In the genomic region with DNA sequence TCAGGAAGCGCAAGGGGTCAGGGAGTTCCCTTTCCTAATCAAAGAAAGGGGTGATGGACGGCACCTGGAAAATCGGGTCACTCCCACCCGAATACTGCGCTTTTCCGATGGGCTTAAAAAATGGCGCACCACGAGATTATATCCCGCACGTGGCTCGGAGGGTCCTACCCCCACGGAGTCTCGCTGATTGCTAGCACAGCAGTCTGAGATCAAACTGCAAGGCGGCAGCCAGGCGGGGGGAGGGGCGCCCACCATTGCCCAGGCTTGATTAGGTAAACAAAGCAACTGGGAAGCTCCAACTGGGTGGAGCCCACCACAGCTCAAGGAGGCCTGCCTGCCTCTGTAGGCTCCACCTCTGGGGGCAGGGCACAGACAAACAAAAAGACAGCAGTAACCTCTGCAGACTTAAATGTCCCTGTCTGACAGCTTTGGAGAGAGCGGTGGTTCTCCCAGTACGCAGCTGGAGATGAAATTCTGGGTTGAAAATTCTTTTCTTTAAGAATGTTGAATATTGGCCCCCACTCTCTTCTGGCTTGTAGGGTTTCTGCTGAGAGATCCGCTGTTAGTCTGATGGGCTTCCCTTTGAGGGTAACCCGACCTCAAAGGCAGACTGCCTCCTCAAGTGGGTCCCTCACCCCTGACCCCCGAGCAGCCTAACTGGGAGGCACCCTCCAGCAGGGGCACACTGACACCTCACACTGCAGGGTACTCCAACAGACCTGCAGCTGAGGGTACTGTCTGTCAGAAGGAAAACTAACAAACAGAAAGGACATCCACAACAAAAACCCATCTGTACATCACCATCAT, we compare ENCODE assay signal across 8 cellular contexts.
DNase-seq lines count a peak whose midpoint lies in the region; ATAC-seq, FAIRE-seq and TF ChIP-seq lines count a peak whose summit lies in the region.
"Not testable (repeated sequence)": the region's sequence is repeated elsewhere in the genome, so short reads cannot be mapped to it uniquely, and the experiment has no call there.

No MANE protein-coding gene starts in this region.

- H3K4me3 ChIP-seq in HUES6 (ENCODE audit: low read depth, low read length): peak overlapping the region; percentile 64
- H3K4me3 ChIP-seq in H1 (ENCODE audit: extremely low read depth in 1 of 4, insufficient read depth in 2 of 4, low read depth in 3 of 4, low read length in 4 of 4): peak overlapping the region; percentile 4 to 51 (median 38); a peak in 6 of 8 replicates
- peak overlapping the region; percentile 35 for H3K4me3 ChIP-seq in iPS-11a (ENCODE audit: low read depth, low read length)
- H3K4me3 ChIP-seq in mesenchymal stem cell (ENCODE audit: insufficient read depth in 1 of 2, low read depth in 1 of 2, low read length in 2 of 2): peak overlapping the region in 1 of 2 experiments; percentile 47
- H3K4me3 ChIP-seq in smooth muscle cell: peak overlapping the region; percentile 48

- not testable (repeated sequence) for H3K56ac ChIP-seq in H1 (replicated peaks; ENCODE audit: insufficient read length, low read depth, low read length)

- not testable (repeated sequence) for TF ChIP-seq POLR2A in H1 (IDR thresholded peaks at IDR 0.05; ENCODE audit: control extremely low read depth in 1 of 2, low read depth in 2 of 2, low read length in 2 of 2)

- not testable (repeated sequence) for H3K23me2 ChIP-seq in H1 (ENCODE audit: low read depth, low read length)

- peak overlapping the region; percentile 59 to 77; a peak in 3 of 4 replicates for H3K4me2 ChIP-seq in H1 (ENCODE audit: insufficient read depth in 1 of 2, low read depth in 2 of 2, low read length in 2 of 2)
- not testable (repeated sequence) for H3K4me2 ChIP-seq in mesenchymal stem cell (ENCODE audit: low read length, poor library complexity, severe bottlenecking)
- peak overlapping the region; percentile 81 for H3K4me2 ChIP-seq in smooth muscle cell

- H3K9ac ChIP-seq in ES-I3 (ENCODE audit: low read depth, low read length) (peak overlapping the region; percentile 63; the same call in 1 of the 2 replicates), HUES6 (ENCODE audit: low read length) (peak overlapping the region; percentile 57), H1 (replicated peaks in 1 of 4; ENCODE audit: extremely low read depth in 1 of 4, low read depth in 3 of 4, low read length in 3 of 4) (peak overlapping the region in 1 of 4 experiments; percentile 47; a peak in 3 of 7 replicates)
- H3K9ac ChIP-seq in mesenchymal stem cell (ENCODE audit: low read length); smooth muscle cell (ENCODE audit: low read depth): not testable (repeated sequence)

- not testable (repeated sequence) for H3K4ac ChIP-seq in H1 (replicated peaks; ENCODE audit: insufficient read length, low read depth, low read length); mesenchymal stem cell (ENCODE audit: low read depth in 1 of 2, low read length in 2 of 2)

- not testable (repeated sequence) for TF ChIP-seq CTCF in H1 (IDR thresholded peaks at IDR 0.05; ENCODE audit: control extremely low read depth in 1 of 3, insufficient read depth in 1 of 3, low read depth in 1 of 3, low read length in 3 of 3); neural crest cell (conservative IDR thresholded peaks at IDR 0.05); smooth muscle cell (IDR thresholded peaks at IDR 0.05; ENCODE audit: borderline replicate concordance, insufficient read depth, poor library complexity, severe bottlenecking)

- not testable (repeated sequence) for H3K23ac ChIP-seq in H1 (ENCODE audit: insufficient read length); mesenchymal stem cell (ENCODE audit: low read length in 2 of 2)

- intact Hi-C loops in Right ventricle myocardium superior (cut with DNase I): not testable (repeated sequence)

- H3K79me1 ChIP-seq in H1 (ENCODE audit: low read depth, low read length); mesenchymal stem cell (replicated peaks; ENCODE audit: low read length, poor library complexity, severe bottlenecking): not testable (repeated sequence)

- H2AK5ac ChIP-seq in H1 (ENCODE audit: low read depth, low read length); mesenchymal stem cell (ENCODE audit: low read length, severe bottlenecking): not testable (repeated sequence)

- not testable (repeated sequence) for H4K91ac ChIP-seq in H1 (replicated peaks; ENCODE audit: insufficient read length, low read length)
- peak overlapping the region; percentile 61 for H4K91ac ChIP-seq in mesenchymal stem cell (ENCODE audit: low read length)

- peak overlapping the region; percentile 64 for H3K4me3 Mint-ChIP-seq in neural crest cell

- H3K9me3 Mint-ChIP-seq in neural crest cell: not testable (repeated sequence)

- H3K27ac ChIP-seq in HUES6 (ENCODE audit: low read depth, low read length); H1 (ENCODE audit: low read depth, low read length); mesenchymal stem cell (ENCODE audit: low read length, poor library complexity, severe bottlenecking); smooth muscle cell (ENCODE audit: low read depth): not testable (repeated sequence)

- H3K27ac Mint-ChIP-seq in neural crest cell (ENCODE audit: unreplicated experiment): not testable (repeated sequence)

- H2BK12ac ChIP-seq in H1 (ENCODE audit: low read depth, low read length); mesenchymal stem cell (ENCODE audit: low read length in 2 of 2): not testable (repeated sequence)

- not testable (repeated sequence) for H2BK20ac ChIP-seq in H1 (ENCODE audit: low read length)

- ATAC-seq in Right ventricle myocardium superior (ENCODE audit: poor library complexity): not testable (repeated sequence)

- H3K79me2 ChIP-seq in H1 (ENCODE audit: control insufficient read depth in 1 of 2, insufficient read depth in 2 of 2, low read length in 2 of 2); smooth muscle cell (ENCODE audit: low read depth): not testable (repeated sequence)

- not testable (repeated sequence) for H4K8ac ChIP-seq in H1 (ENCODE audit: extremely low read depth, insufficient read depth, low read length); mesenchymal stem cell (ENCODE audit: low read length)

- 0 out of 2 replicates have a peak overlapping the region, but pooled peaks have one; percentile 60 for H2BK5ac ChIP-seq in H1 (ENCODE audit: low read depth, low read length)
- not testable (repeated sequence) for H2BK5ac ChIP-seq in mesenchymal stem cell (ENCODE audit: low read depth, low read length, poor library complexity, severe bottlenecking)

- H2BK15ac ChIP-seq in H1 (ENCODE audit: low read length); mesenchymal stem cell (ENCODE audit: low read depth, poor library complexity, severe bottlenecking): not testable (repeated sequence)

- peak overlapping the region; percentile 80 for H4K5ac ChIP-seq in H1 (ENCODE audit: insufficient read length, low read depth, low read length)

- not testable (repeated sequence) for H3K27me3 Mint-ChIP-seq in neural crest cell (ENCODE audit: low read depth)

- POLR2A ChIA-PET in H1 (lab: Charles Lee; ENCODE audit: partially characterized antibody): interaction anchor here (1.1 to 1.4 kb wide), 4 partner anchors 9 to 290 kb away, joined by 3 to 4 read pairs (median 4); a partner anchor contains a TSS

- TF ChIP-seq RAD21 in H1 (IDR thresholded peaks at IDR 0.05 in 1 of 2, conservative IDR thresholded peaks at IDR 0.05 in 1 of 2; ENCODE audit: low read depth in 2 of 2, low read length in 2 of 2): not testable (repeated sequence)

- CTCF ChIA-PET in H1 (lab: Charles Lee; ENCODE audit: partially characterized antibody): not testable (repeated sequence)

- not testable (repeated sequence) for H2AFZ ChIP-seq in H1 (ENCODE audit: low read length); mesenchymal stem cell (ENCODE audit: low read depth, low read length)
- H2AFZ ChIP-seq in smooth muscle cell (ENCODE audit: low read depth): peak overlapping the region; percentile 85

- not testable (repeated sequence) for H4K20me1 ChIP-seq in H1 (replicated peaks in 1 of 2; ENCODE audit: control insufficient read depth in 1 of 2, insufficient read depth in 2 of 2, low read length in 2 of 2); smooth muscle cell (ENCODE audit: low read depth)

- FAIRE-seq in H1 (lab: Jason Lieb, UNC): not testable (repeated sequence)

- H3K4me1 Mint-ChIP-seq in neural crest cell: peaks cover 10% of the 10 kb centered on the region

- H3K9me3 ChIP-seq in ES-I3 (ENCODE audit: control insufficient read depth, insufficient read depth, low read length); HUES6 (ENCODE audit: control insufficient read depth, insufficient read depth, low read depth, low read length); H1 (ENCODE audit: insufficient read depth in 2 of 2, low read depth in 1 of 2, low read length in 1 of 2); mesenchymal stem cell (ENCODE audit: control insufficient read depth, low read length); smooth muscle cell (replicated peaks; ENCODE audit: low read depth): not testable (repeated sequence)

- TF ChIP-seq EP300 in H1 (IDR thresholded peaks at IDR 0.05; ENCODE audit: borderline replicate concordance in 1 of 2, low read depth in 2 of 2, low read length in 2 of 2): not testable (repeated sequence)

- H2BK120ac ChIP-seq in H1 (replicated peaks; ENCODE audit: low read depth, low read length); mesenchymal stem cell (ENCODE audit: low read depth, low read length): not testable (repeated sequence)

- not testable (repeated sequence) for H3K36me3 ChIP-seq in ES-I3 (ENCODE audit: insufficient read depth, low read length); HUES6 (ENCODE audit: control insufficient read depth, insufficient read depth, low read length); H1 (ENCODE audit: control insufficient read depth in 2 of 4, insufficient read depth in 4 of 4, low read length in 3 of 4); mesenchymal stem cell (ENCODE audit: control insufficient read depth in 1 of 2, insufficient read depth in 2 of 2, low read depth in 1 of 2, low read length in 2 of 2); smooth muscle cell (ENCODE audit: low read depth)

- not testable (repeated sequence) for H3K36me3 Mint-ChIP-seq in neural crest cell (ENCODE audit: low read depth)

- H3K14ac ChIP-seq in H1 (ENCODE audit: insufficient read length); mesenchymal stem cell (ENCODE audit: low read length in 2 of 2): not testable (repeated sequence)

- DNase-seq in H1 (ENCODE audit: low read depth in 1 of 2, low spot score in 2 of 2) (peak in 1 of 2 experiments; percentile 80), Right ventricle myocardium superior (peak; percentile 44), neural crest cell (ENCODE audit: low read depth, low spot score) (peak; percentile 24)
- not testable (repeated sequence) for DNase-seq in mesenchymal stem cell; smooth muscle cell (lab: John Stamatoyannopoulos, UW; ENCODE audit: unreplicated experiment)

- 17% methylated on average over 10 of the region's 21 CpGs; no CpG with 5 or more reads in 1 of the 2 experiments for WGBS in H1 (ENCODE audit: extremely low coverage in 1 of 2, insufficient coverage in 1 of 2, insufficient read length in 1 of 2, insufficient replicate concordance in 2 of 2, low coverage in 1 of 2, low lambda C conversion rate in 2 of 2, missing lambda C conversion rate in 1 of 2), 2 experiments
- 6% methylated on average over 21 of the region's 21 CpGs for WGBS in mesenchymal stem cell
- WGBS in smooth muscle cell (ENCODE audit: low lambda C conversion rate): 23% methylated on average over 21 of the region's 21 CpGs

- H3K27me3 ChIP-seq in HUES6 (ENCODE audit: control insufficient read depth, insufficient read depth, low read length); H1 (replicated peaks in 1 of 4; ENCODE audit: control insufficient read depth in 3 of 4, extremely low read depth in 1 of 4, insufficient read depth in 3 of 4, low read length in 3 of 4); mesenchymal stem cell (ENCODE audit: control insufficient read depth in 1 of 2, insufficient read depth in 1 of 2, low read length in 2 of 2); smooth muscle cell (ENCODE audit: low read depth): not testable (repeated sequence)

- not testable (repeated sequence) for H3F3A ChIP-seq in smooth muscle cell (ENCODE audit: low read depth)

- not testable (repeated sequence) for H3K4me1 ChIP-seq in ES-I3 (ENCODE audit: insufficient read depth, low read length); HUES6 (ENCODE audit: control insufficient read depth, insufficient read depth, low read length); H1 (replicated peaks in 1 of 4; ENCODE audit: control insufficient read depth in 3 of 4, insufficient read depth in 4 of 4, low read length in 3 of 4); mesenchymal stem cell (ENCODE audit: control insufficient read depth, insufficient read depth, low read depth, low read length)
- H3K4me1 ChIP-seq in smooth muscle cell (ENCODE audit: low read depth): peaks cover 18% of the 10 kb centered on the region

- H3K18ac ChIP-seq in H1 (ENCODE audit: extremely low read depth, low read length); mesenchymal stem cell (ENCODE audit: low read depth in 1 of 2, low read length in 2 of 2): not testable (repeated sequence)
